In genomic region chr3:127997961-127998360, GRCh38 we compare ENCODE assay signal across 1 cellular context.
TF ChIP-seq lines count a peak whose summit lies in the region.

No MANE protein-coding gene starts in this region.

TF ChIP-seq in HepG2, 621 proteins besides CTCF, POLR2A, EP300 and RAD21 (continued from another document):
- TF ChIP-seq IRF9 (CRISPR knock-in tag; IDR thresholded peaks at IDR 0.05; ENCODE audit: borderline replicate concordance) (0 out of 2 replicates have a peak, but pooled peaks have one; percentile 23), ZNF652 (CRISPR knock-in tag; IDR thresholded peaks at IDR 0.05; ENCODE audit: borderline replicate concordance, low read depth) (0 out of 2 replicates have a peak, but pooled peaks have one; percentile 30), CEBPG (CRISPR knock-in tag; IDR thresholded peaks at IDR 0.05) (peak; percentile 42; the same call in 1 of the 2 replicates), ZBTB43 (CRISPR knock-in tag; conservative IDR thresholded peaks at IDR 0.05) (peak; percentile 61; the same call in 1 of the 2 replicates), ZBTB34 (CRISPR knock-in tag; IDR thresholded peaks at IDR 0.05) (0 out of 2 replicates have a peak, but pooled peaks have one; percentile 46), MIER2 (CRISPR knock-in tag; IDR thresholded peaks at IDR 0.05) (peak; percentile 71), FOXJ3 (CRISPR knock-in tag; IDR thresholded peaks at IDR 0.05; ENCODE audit: borderline replicate concordance) (0 out of 2 replicates have a peak, but pooled peaks have one; percentile 20), RNF2 (conservative IDR thresholded peaks at IDR 0.05; ENCODE audit: low read depth) (peak; percentile 73), ZBTB21 (CRISPR knock-in tag; IDR thresholded peaks at IDR 0.05) (0 out of 2 replicates have a peak, but pooled peaks have one; percentile 43), MIXL1 (CRISPR knock-in tag; IDR thresholded peaks at IDR 0.05) (peak; percentile 87), PPARG (CRISPR knock-in tag; conservative IDR thresholded peaks at IDR 0.05) (0 out of 2 replicates have a peak, but pooled peaks have one; percentile 40), MIER3 (CRISPR knock-in tag; IDR thresholded peaks at IDR 0.05; ENCODE audit: borderline replicate concordance) (peak; percentile 80; the same call in 1 of the 2 replicates), TAF1 (CRISPR knock-in tag; IDR thresholded peaks at IDR 0.05) (peak; percentile 32; the same call in 1 of the 2 replicates), JUN (CRISPR knock-in tag; IDR thresholded peaks at IDR 0.05) (peak; percentile 40; the same call in 1 of the 2 replicates), STAT6 (CRISPR knock-in tag; IDR thresholded peaks at IDR 0.05; ENCODE audit: borderline replicate concordance) (0 out of 2 replicates have a peak, but pooled peaks have one; percentile 50), KMT2B (CRISPR knock-in tag; IDR thresholded peaks at IDR 0.05) (peak; percentile 55; the same call in 1 of the 2 replicates), ZMYM2 (CRISPR knock-in tag; IDR thresholded peaks at IDR 0.05) (0 out of 2 replicates have a peak, but pooled peaks have one; percentile 37), ZBTB38 (CRISPR knock-in tag; IDR thresholded peaks at IDR 0.05) (0 out of 2 replicates have a peak, but pooled peaks have one; percentile 65), ZSCAN21 (CRISPR knock-in tag; IDR thresholded peaks at IDR 0.05; ENCODE audit: borderline replicate concordance) (peak; percentile 79; the same call in 1 of the 2 replicates), CBX1 (IDR thresholded peaks at IDR 0.05; ENCODE audit: low read depth) (peak; percentile 73), ZNF574 (CRISPR knock-in tag; IDR thresholded peaks at IDR 0.05) (peak; percentile 69), NFKB2 (CRISPR knock-in tag; IDR thresholded peaks at IDR 0.05; ENCODE audit: borderline replicate concordance) (peak; percentile 65; the same call in 1 of the 2 replicates), ZBTB33 (CRISPR knock-in tag; IDR thresholded peaks at IDR 0.05) (0 out of 2 replicates have a peak, but pooled peaks have one; percentile 18), ARID4A (CRISPR knock-in tag; IDR thresholded peaks at IDR 0.05; ENCODE audit: borderline replicate concordance) (peak; percentile 77; the same call in 1 of the 2 replicates)
TF ChIP-seq in HepG2: peak in this region for 214.
